ENCODE assay signal across 8 cellular contexts in the genomic region with DNA sequence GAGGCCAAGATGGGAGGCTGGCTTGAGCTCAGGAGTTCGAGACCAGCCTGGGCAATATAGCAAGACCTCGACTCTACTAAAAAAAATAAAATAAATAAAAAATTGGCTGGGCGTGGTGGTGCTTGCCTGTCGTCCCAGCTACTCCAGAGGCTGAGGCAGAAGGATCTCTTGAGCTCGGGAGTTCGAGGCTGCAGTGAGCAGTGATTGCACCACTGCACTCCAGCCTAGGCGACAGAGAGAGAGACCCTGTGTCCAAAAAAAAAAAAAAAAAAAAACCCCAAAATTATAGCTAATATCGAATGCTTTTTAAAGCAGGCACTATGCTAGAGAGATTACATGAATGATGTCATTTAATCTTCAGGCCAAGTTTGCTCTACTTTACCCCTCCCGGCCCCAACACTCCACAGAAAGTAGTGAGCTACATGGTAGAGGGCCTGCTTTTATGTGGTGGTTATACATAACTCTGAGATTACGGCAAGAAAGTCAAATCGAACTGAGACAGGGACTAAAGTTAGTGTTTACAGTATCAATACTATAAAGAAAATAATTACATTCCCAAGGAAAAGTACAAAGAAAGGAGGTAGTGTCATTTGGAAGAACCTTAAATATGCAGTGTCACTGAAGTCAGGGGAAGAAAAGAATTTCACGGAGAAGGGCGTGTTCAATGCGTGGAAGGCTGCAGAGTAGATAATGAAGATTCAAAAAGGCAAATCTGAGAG. TPM values are rescaled to one million over a fixed set of nuclear protein-coding genes. Genes with fewer than 3 reads are reported as not detected.
A peak's percentile ranks its signal among the peaks of the same experiment; 100 is the strongest.
DNase-seq lines count a peak whose midpoint lies in the region; ATAC-seq and TF ChIP-seq lines count a peak whose summit lies in the region.

No MANE protein-coding gene starts in this region.

- no peaks in the 10 kb centered on the region for H3K27me3 ChIP-seq in spleen (replicated peaks in 1 of 7)

- WGBS in spleen, 5 donors: 45 to 55% (median 48%) methylated on average over 14 of the region's 14 CpGs

- peaks cover 17% of the 10 kb centered on the region for H3K4me1 Mint-ChIP-seq in glutamatergic neuron (ENCODE audit: low read depth, unreplicated experiment)

- peak overlapping the region; percentile 72 to 100 (median 96) for H3K4me3 ChIP-seq in spleen

- intact Hi-C loops in spleen (cut with DNase I; ENCODE audit: low total_unique reads): no loop called here

- peak overlapping the region; percentile 90 for H3K27ac ChIP-seq in VCaP
- peak overlapping the region; percentile 89 to 100 (median 96) for H3K27ac ChIP-seq in spleen

- TF ChIP-seq CTCF in VCaP (conservative IDR thresholded peaks at IDR 0.05): no peak
- TF ChIP-seq CTCF in glutamatergic neuron (IDR thresholded peaks at IDR 0.05; ENCODE audit: partially characterized antibody, unreplicated experiment): no peak
- no peak for TF ChIP-seq CTCF in spleen (IDR thresholded peaks at IDR 0.05 in 8 of 11, conservative IDR thresholded peaks at IDR 0.05 in 3 of 11)

- peaks cover 0 to 47% (median 21%) of the 10 kb centered on the region in 6 donors for H3K36me3 ChIP-seq in spleen

- H3K4me3 Mint-ChIP-seq in glutamatergic neuron (ENCODE audit: unreplicated experiment): peak overlapping the region; percentile 99

- peaks cover 7 to 84% (median 48%) of the 10 kb centered on the region in 6 donors for H3K4me1 ChIP-seq in spleen

- H3K36me3 Mint-ChIP-seq in glutamatergic neuron (ENCODE audit: unreplicated experiment): no peaks in the 10 kb centered on the region

- H3K27me3 Mint-ChIP-seq in glutamatergic neuron (ENCODE audit: unreplicated experiment): peaks cover 7% of the 10 kb centered on the region

- H3K9me3 ChIP-seq in spleen: no peaks in the 10 kb centered on the region

- ATAC-seq in HG03354 (IDR thresholded peaks at IDR 0.05; ENCODE audit: poor library complexity, severe bottlenecking, unreplicated experiment) (no peak), HG03460 (IDR thresholded peaks at IDR 0.05; ENCODE audit: unreplicated experiment) (no peak)

- no peak for TF ChIP-seq POLR2A in spleen (IDR thresholded peaks at IDR 0.05)

- DNase-seq in DMS53 (lab: John Stamatoyannopoulos, UW) (peak; percentile 6), DMS53 treated with DMSO at 0.1 percent for 48 hours (lab: John Stamatoyannopoulos, UW; ENCODE audit: unreplicated experiment) (no peak), glutamatergic neuron (no peak), spleen (no peak)
- no peak for DNase-seq in stimulated activated CD8-positive, alpha-beta memory T cell treated with anti-CD3 and anti-CD28 coated beads, Interleukin-4, amount 100 ng/mL, for 48 hours

- H3K9me3 Mint-ChIP-seq in glutamatergic neuron (ENCODE audit: unreplicated experiment): peaks cover 8% of the 10 kb centered on the region

- peak overlapping the region; percentile 90 for H3K27ac Mint-ChIP-seq in glutamatergic neuron (ENCODE audit: unreplicated experiment)

RNA-seq across cellular contexts. Expression of gene ADPGK, which starts 1.1 kb away (rescaled TPM):
- 33.5 TPM for total RNA-seq in glutamatergic neuron (ENCODE audit: unreplicated experiment)
- 100 to 1,000 TPM in 4 of 7 donors, 10 to 100 TPM in 3; 89.0 to 119 (median 103) TPM for total RNA-seq in spleen
- polyA plus RNA-seq in spleen: 100 to 1,000 TPM in 1 of 3 donors, 10 to 100 TPM in 2; 65.4 to 103 (median 68.0) TPM
